Comparison of ENCODE assay signal across 8 cellular contexts in the genomic region with DNA sequence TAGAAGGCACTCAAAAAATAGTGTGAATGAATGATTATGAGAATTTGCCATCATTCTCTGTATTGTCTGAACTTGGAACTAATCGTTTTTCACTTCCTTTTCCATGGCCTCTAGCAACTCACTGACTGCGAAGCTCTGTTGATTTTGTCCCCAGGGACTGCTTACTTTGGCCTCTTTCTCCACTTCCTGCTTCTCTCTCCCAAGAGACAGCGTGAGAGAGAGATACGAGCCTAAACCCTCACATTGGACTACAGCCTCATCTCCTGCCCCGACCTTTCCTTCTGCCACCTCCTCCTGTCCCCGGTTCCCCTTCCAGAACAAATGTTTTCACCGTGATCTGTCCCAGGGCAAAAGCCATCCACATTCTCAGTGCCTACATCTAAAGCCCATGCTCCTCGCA.
DNase-seq lines count a peak whose midpoint lies in the region; ATAC-seq and TF ChIP-seq lines count a peak whose summit lies in the region.

No MANE protein-coding gene starts in this region.

- no peak overlapping the region for H2BK15ac ChIP-seq in neuronal stem cell (ENCODE audit: low read length)

- no peak overlapping the region for H4K91ac ChIP-seq in neuronal stem cell (ENCODE audit: low read depth, low read length, poor library complexity)

- H3K27ac Mint-ChIP-seq in CD8-positive, alpha-beta T cell = no peak overlapping the region

- H2AK5ac ChIP-seq in neuronal stem cell (ENCODE audit: low read depth, low read length) = no peak overlapping the region

- no peak overlapping the region for H3K4ac ChIP-seq in neuronal stem cell (ENCODE audit: low read length)

- peak overlapping the region; percentile 45 for H2AFZ ChIP-seq in neuronal stem cell (ENCODE audit: low read length)

- no peak overlapping the region for H3K18ac ChIP-seq in neuronal stem cell (ENCODE audit: low read length)

- H3K9me3 ChIP-seq in neuronal stem cell (replicated peaks in 1 of 2; ENCODE audit: control insufficient read depth in 2 of 2, insufficient read depth in 1 of 2, low read depth in 1 of 2, low read length in 2 of 2) = no peaks in the 10 kb centered on the region
- H3K9me3 ChIP-seq in psoas muscle = no peaks in the 10 kb centered on the region
- H3K9me3 ChIP-seq in CD8-positive, alpha-beta T cell (ENCODE audit: low read length) = no peaks in the 10 kb centered on the region

- no peak for TF ChIP-seq CTCF in psoas muscle (IDR thresholded peaks at IDR 0.05)
- no peak for TF ChIP-seq CTCF in CD8-positive, alpha-beta T cell (IDR thresholded peaks at IDR 0.05)

- peaks cover 28 to 59% of the 10 kb centered on the region in 2 donors for H3K4me1 ChIP-seq in neuronal stem cell (ENCODE audit: control insufficient read depth in 2 of 2, insufficient read depth in 1 of 2, low read depth in 1 of 2, low read length in 2 of 2)
- no peaks in the 10 kb centered on the region for H3K4me1 ChIP-seq in psoas muscle
- no peaks in the 10 kb centered on the region for H3K4me1 ChIP-seq in CD8-positive, alpha-beta T cell (ENCODE audit: insufficient read depth, low read length)

- H3K36me3 Mint-ChIP-seq in CD8-positive, alpha-beta T cell = no peaks in the 10 kb centered on the region

- no peak overlapping the region for H3K14ac ChIP-seq in neuronal stem cell (ENCODE audit: low read length)

- H3K36me3 ChIP-seq in neuronal stem cell (replicated peaks in 1 of 2; ENCODE audit: control insufficient read depth in 2 of 2, insufficient read depth in 2 of 2, low read length in 2 of 2) (no peaks in the 10 kb centered on the region), psoas muscle (ENCODE audit: insufficient read depth in 1 of 2, low read depth in 1 of 2) (no peaks in the 10 kb centered on the region)
- no peaks in the 10 kb centered on the region for H3K36me3 ChIP-seq in CD8-positive, alpha-beta T cell (ENCODE audit: insufficient read depth, low read length)

- peak; percentile 90 for ATAC-seq in GM18868 (IDR thresholded peaks at IDR 0.05; ENCODE audit: unreplicated experiment)
- peak; percentile 91 for ATAC-seq in HG02763 (IDR thresholded peaks at IDR 0.05; ENCODE audit: unreplicated experiment)
- no peak for ATAC-seq in psoas muscle
- ATAC-seq in CD8-positive, alpha-beta T cell = no peak

- H2BK5ac ChIP-seq in neuronal stem cell (ENCODE audit: low read length) = no peak overlapping the region

- no peak overlapping the region for H3K4me3 ChIP-seq in neuronal stem cell (ENCODE audit: low read length in 2 of 2)
- H3K4me3 ChIP-seq in psoas muscle = no peak overlapping the region
- no peak overlapping the region for H3K4me3 ChIP-seq in CD8-positive, alpha-beta T cell (ENCODE audit: low read depth, low read length)

- POLR2A ChIA-PET in HEK293T (lab: Yijun Ruan, JAX) = no interaction called here
- POLR2A ChIA-PET in CD8-positive, alpha-beta T cell (lab: Charles Lee) = no interaction called here

- no peak overlapping the region for H3K4me3 Mint-ChIP-seq in CD8-positive, alpha-beta T cell

- H2BK12ac ChIP-seq in neuronal stem cell (ENCODE audit: low read length) = no peak overlapping the region

- DNase-seq in SK-N-DZ (ENCODE audit: low spot score) = peak; percentile 32
- no peak for DNase-seq in neuronal stem cell (ENCODE audit: low spot score)
- no peak for DNase-seq in occipital lobe (lab: John Stamatoyannopoulos, UW)
- DNase-seq in HEK293T (ENCODE audit: extremely low spot score) = no peak
- no peak for DNase-seq in psoas muscle
- DNase-seq in CD8-positive, alpha-beta T cell = no peak

- no peak overlapping the region for H3K23ac ChIP-seq in neuronal stem cell (ENCODE audit: low read depth, low read length, poor library complexity)

- intact Hi-C loops in psoas muscle (cut with DNase I) = no loop called here
- intact Hi-C loops in CD8-positive, alpha-beta T cell (cut with DNase I, micrococcal nuclease) = no loop called here

- H3K9me3 Mint-ChIP-seq in CD8-positive, alpha-beta T cell = no peaks in the 10 kb centered on the region

- no peaks in the 10 kb centered on the region for H3K4me1 Mint-ChIP-seq in CD8-positive, alpha-beta T cell (ENCODE audit: low read depth)

- WGBS in neuronal stem cell (ENCODE audit: extremely low coverage in 2 of 2, insufficient read length in 2 of 2, insufficient replicate concordance in 1 of 2), 2 donors = no CpG with 5 or more reads among the region's 8 CpGs
- 18 to 34% (median 23%) methylated on average over 8 of the region's 8 CpGs for WGBS in psoas muscle, 3 donors

- no peak overlapping the region for H2BK120ac ChIP-seq in neuronal stem cell (ENCODE audit: low read depth, low read length)

- H3K27me3 ChIP-seq in neuronal stem cell (ENCODE audit: control insufficient read depth in 3 of 3, insufficient read depth in 3 of 3, low read depth in 1 of 3, low read length in 3 of 3) (no peaks in the 10 kb centered on the region), psoas muscle (ENCODE audit: insufficient read depth in 3 of 3, low read length in 2 of 3) (peaks cover 0 to 3% (median 0%) of the 10 kb centered on the region in 3 donors)
- H3K27me3 ChIP-seq in CD8-positive, alpha-beta T cell (ENCODE audit: insufficient read depth, low read length) = no peaks in the 10 kb centered on the region

- H3K27me3 Mint-ChIP-seq in CD8-positive, alpha-beta T cell (ENCODE audit: low read depth) = peaks cover 11% of the 10 kb centered on the region

- CTCF ChIA-PET in HEK293T (lab: Yijun Ruan, JAX) = interaction anchor here (1.3 kb wide), 1 partner anchor 132 kb away, joined by 3 read pairs; no protein-coding TSS in a partner anchor
- CTCF ChIA-PET in CD8-positive, alpha-beta T cell (lab: Charles Lee) = no interaction called here

- H3K9ac ChIP-seq in neuronal stem cell (ENCODE audit: low read depth, low read length, poor library complexity) = no peak overlapping the region

- H3K79me1 ChIP-seq in neuronal stem cell (ENCODE audit: low read depth, low read length) = no peaks in the 10 kb centered on the region

- H3K27ac ChIP-seq in neuronal stem cell (replicated peaks; ENCODE audit: low read length) = no peak overlapping the region
- H3K27ac ChIP-seq in psoas muscle = no peak overlapping the region
- H3K27ac ChIP-seq in CD8-positive, alpha-beta T cell (ENCODE audit: low read depth, low read length) = no peak overlapping the region

- no peak overlapping the region for H4K8ac ChIP-seq in neuronal stem cell (ENCODE audit: low read depth, low read length)

- no peak overlapping the region for H3K4me2 ChIP-seq in neuronal stem cell (ENCODE audit: insufficient read depth, low read length, poor library complexity, severe bottlenecking)

TF ChIP-seq in HEK293T, 16 proteins besides CTCF, POLR2A, EP300 and RAD21:
- TF ChIP-seq, protein P1, sequence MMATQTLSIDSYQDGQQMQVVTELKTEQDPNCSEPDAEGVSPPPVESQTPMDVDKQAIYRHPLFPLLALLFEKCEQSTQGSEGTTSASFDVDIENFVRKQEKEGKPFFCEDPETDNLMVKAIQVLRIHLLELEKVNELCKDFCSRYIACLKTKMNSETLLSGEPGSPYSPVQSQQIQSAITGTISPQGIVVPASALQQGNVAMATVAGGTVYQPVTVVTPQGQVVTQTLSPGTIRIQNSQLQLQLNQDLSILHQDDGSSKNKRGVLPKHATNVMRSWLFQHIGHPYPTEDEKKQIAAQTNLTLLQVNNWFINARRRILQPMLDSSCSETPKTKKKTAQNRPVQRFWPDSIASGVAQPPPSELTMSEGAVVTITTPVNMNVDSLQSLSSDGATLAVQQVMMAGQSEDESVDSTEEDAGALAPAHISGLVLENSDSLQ (IDR thresholded peaks at IDR 0.05) = no peak
- TF ChIP-seq FOXA1 (IDR thresholded peaks at IDR 0.05) (no peak), SUZ12 (IDR thresholded peaks at IDR 0.05) (no peak), CTBP1 (IDR thresholded peaks at IDR 0.05; ENCODE audit: borderline replicate concordance) (no peak), L3MBTL2 (conservative IDR thresholded peaks at IDR 0.05) (no peak), ARNT (IDR thresholded peaks at IDR 0.05) (no peak), ZNF384 (IDR thresholded peaks at IDR 0.05) (no peak), BHLHE40 (IDR thresholded peaks at IDR 0.05; ENCODE audit: borderline replicate concordance) (no peak), HDGF (IDR thresholded peaks at IDR 0.05; ENCODE audit: borderline replicate concordance) (no peak), ELF4 (IDR thresholded peaks at IDR 0.05) (no peak), LEF1 (IDR thresholded peaks at IDR 0.05; ENCODE audit: borderline replicate concordance) (no peak)

Comparison
In these comparisons a context has a peak if more than half of its experiments do, and no peak if none do; other contexts are left out.
1. ATAC-seq: peak in GM18868 (single experiment) and HG02763 (single experiment); none in psoas muscle (0 of 4) and CD8-positive, alpha-beta T cell (single experiment).